In genomic region chr4:12118651-12119213, GRCh38 we compare ENCODE assay signal across 10 cellular contexts.
DNase-seq lines count a peak whose midpoint lies in the region; ATAC-seq and TF ChIP-seq lines count a peak whose summit lies in the region.
"Had no signal": no experiment of that assay in that cellular context is flagged by ENCODE, and none has a peak within 500 bp of the region (broad histone marks: within the 10 kb centered on the region; RNA-seq: fewer than 3 reads in every experiment).

No MANE protein-coding gene starts in this region.

- TF ChIP-seq POLR2A in stomach (IDR thresholded peaks at IDR 0.05), result no peak

- H3K4me1 ChIP-seq in MM.1S (ENCODE audit: low read length), result peaks cover 10% of the 10 kb centered on the region; the same call in 1 of the 2 replicates
- no peaks in the 10 kb centered on the region for H3K4me1 ChIP-seq in right cardiac atrium (ENCODE audit: control insufficient read depth, insufficient read depth, low read length)
- no peaks in the 10 kb centered on the region for H3K4me1 ChIP-seq in stomach

- H3F3A ChIP-seq in MM.1S (ENCODE audit: insufficient read depth, low read length), result no peaks in the 10 kb centered on the region

- no peaks in the 10 kb centered on the region for H3K9me2 ChIP-seq in MM.1S (replicated peaks; ENCODE audit: insufficient read depth, low read length)

- peak; percentile 52 for DNase-seq in MM.1S
- no peak for DNase-seq in right cardiac atrium
- no peak for DNase-seq in HCEC 1CT
- no peak for DNase-seq in activated CD8-positive, alpha-beta memory T cell treated with anti-CD3 and anti-CD28 coated beads, Interleukin-2, amount 50 U/mL, for 48 hours
- DNase-seq in dermis blood vessel endothelial cell, result no peak
- DNase-seq in stomach, result no peak
- DNase-seq: activated naive CD4-positive, alpha-beta T cell treated with anti-CD3 and anti-CD28 coated beads, Interleukin-2, amount 50 U/mL, for 16 hours; NCI-H1436 treated with DMSO at 0.1 percent for 48 hours had no signal

- WGBS in right cardiac atrium, result 52% methylated on average over 2 of the region's 2 CpGs
- WGBS in stomach, 5 donors, result 50 to 59% (median 55%) methylated on average over 2 of the region's 2 CpGs

- H3K4me3 ChIP-seq in MM.1S (ENCODE audit: low read length) (no peak overlapping the region), right cardiac atrium (ENCODE audit: low read length) (no peak overlapping the region), stomach (no peak overlapping the region)

- peak overlapping the region; percentile 8; the same call in 1 of the 2 replicates for H3K4me2 ChIP-seq in MM.1S (ENCODE audit: low read depth, low read length)

- H3K36me3 ChIP-seq in MM.1S (replicated peaks; ENCODE audit: insufficient read depth, low read length) (no peaks in the 10 kb centered on the region), stomach (no peaks in the 10 kb centered on the region)

- intact Hi-C loops in right cardiac atrium (cut with DNase I) (no loop called here), stomach (cut with DNase I; ENCODE audit: low total_unique reads) (no loop called here)

- H2AFZ ChIP-seq in MM.1S (ENCODE audit: low read length), result no peak overlapping the region

- ATAC-seq in GM18870 (IDR thresholded peaks at IDR 0.05; ENCODE audit: unreplicated experiment) (peak; percentile 97), HG02623 (IDR thresholded peaks at IDR 0.05; ENCODE audit: unreplicated experiment) (peak; percentile 89), right cardiac atrium (peak; percentile 40 to 69)

- H3K9me3 ChIP-seq in MM.1S (replicated peaks; ENCODE audit: insufficient read depth, low read length), result no peaks in the 10 kb centered on the region
- no peaks in the 10 kb centered on the region for H3K9me3 ChIP-seq in right cardiac atrium (ENCODE audit: control insufficient read depth, low read length)
- H3K9me3 ChIP-seq in stomach, result peaks cover 0 to 25% (median 8%) of the 10 kb centered on the region in 4 donors

- H3K27me3 ChIP-seq in MM.1S (replicated peaks; ENCODE audit: insufficient read depth, low read length) (no peaks in the 10 kb centered on the region), right cardiac atrium (ENCODE audit: control insufficient read depth, insufficient read depth) (no peaks in the 10 kb centered on the region), stomach (no peaks in the 10 kb centered on the region)

- no peak overlapping the region for H3K9ac ChIP-seq in MM.1S (ENCODE audit: low read length)

- no peaks in the 10 kb centered on the region for H4K20me1 ChIP-seq in MM.1S (ENCODE audit: insufficient read depth, low read length)

- H3K27ac ChIP-seq in MM.1S (ENCODE audit: low read length), result no peak overlapping the region; the same call in 1 of the 2 replicates
- no peak overlapping the region for H3K27ac ChIP-seq in right cardiac atrium (ENCODE audit: low read length)
- H3K27ac ChIP-seq in stomach, result peak overlapping the region in 1 of 5 donors; percentile 20

- no peak for TF ChIP-seq CTCF in MM.1S (IDR thresholded peaks at IDR 0.05; ENCODE audit: low read length)
- no peak for TF ChIP-seq CTCF in stomach (IDR thresholded peaks at IDR 0.05)

- TF ChIP-seq EP300 in stomach (IDR thresholded peaks at IDR 0.05), result no peak

- H3K79me2 ChIP-seq in MM.1S (ENCODE audit: low read length), result no peaks in the 10 kb centered on the region
